ENCODE assay signal across 8 cellular contexts in genomic region chr1:154971341-154971998, GRCh38.
DNase-seq lines count a peak whose midpoint lies in the region; ATAC-seq and TF ChIP-seq lines count a peak whose summit lies in the region.

No MANE protein-coding gene starts in this region.

- DNase-seq in AG04449 (ENCODE audit: low read depth, low spot score) = no peak
- no peak for DNase-seq in LNCaP clone FGC (ENCODE audit: low read depth)
- DNase-seq in cardiac fibroblast (ENCODE audit: low read depth in 2 of 2) = no peak
- no peak for DNase-seq in GM10266 (ENCODE audit: extremely low spot score)
- DNase-seq in NCI-H1048 (lab: John Stamatoyannopoulos, UW) = no peak

- H3K4me3 ChIP-seq in AG04449 (ENCODE audit: low read depth, low read length) = peak overlapping the region; percentile 82
- H3K4me3 ChIP-seq in LNCaP clone FGC (ENCODE audit: low read depth, low read length) = peak overlapping the region; percentile 59
- peak overlapping the region; percentile 23 to 76 for H3K4me3 ChIP-seq in cardiac fibroblast (replicated peaks in 1 of 2; ENCODE audit: low read depth in 2 of 2, low read length in 2 of 2)
- H3K4me3 ChIP-seq in muscle layer of colon (ENCODE audit: low read depth in 1 of 2, low read length in 2 of 2) = peak overlapping the region in 1 of 2 donors; percentile 65

- CTCF ChIA-PET in AG04449 (lab: Yijun Ruan, JAX) = interaction anchor here (0.7 to 13.1 kb wide), 13 partner anchors 10 to 302 kb away, joined by 3 to 176 read pairs (median 5); partner anchors contain the start of genes FLAD1, LENEP, PBXIP1 and PYGO2

- no peak for TF ChIP-seq CTCF in AG04449 (IDR thresholded peaks at IDR 0.05; ENCODE audit: insufficient read depth, low read length, missing control alignments)
- no peak for TF ChIP-seq CTCF in LNCaP clone FGC (IDR thresholded peaks at IDR 0.05; ENCODE audit: control insufficient read depth, extremely low read depth, insufficient read depth)
- TF ChIP-seq CTCF in cardiac fibroblast (IDR thresholded peaks at IDR 0.05; ENCODE audit: low read depth, low read length) = no peak
- TF ChIP-seq CTCF in GM10266 (IDR thresholded peaks at IDR 0.05; ENCODE audit: control insufficient read depth, insufficient read depth, low read depth, missing control alignments) = no peak

- no peaks in the 10 kb centered on the region for H3K27me3 ChIP-seq in muscle layer of colon (ENCODE audit: control insufficient read depth in 1 of 2, insufficient read depth in 2 of 2, low read length in 2 of 2)

- H3K9me3 ChIP-seq in muscle layer of colon (ENCODE audit: low read length) = no peaks in the 10 kb centered on the region

- peaks cover 50% of the 10 kb centered on the region for H3K4me1 ChIP-seq in muscle layer of colon (ENCODE audit: insufficient read depth, low read length)

- peaks cover 24% of the 10 kb centered on the region for H3K36me3 ChIP-seq in muscle layer of colon (ENCODE audit: insufficient read depth, low read length)

- peak overlapping the region; percentile 87 for H3K27ac ChIP-seq in muscle layer of colon (ENCODE audit: low read depth, low read length)

- POLR2A ChIA-PET in AG04449 (lab: Yijun Ruan, JAX) = interaction anchor here (0.6 to 4.7 kb wide), 11 partner anchors 10 to 415 kb away, joined by 3 to 74 read pairs (median 6); partner anchors contain the start of genes FLAD1, KRTCAP2, LENEP and PBXIP1

- ATAC-seq in GM18520 (IDR thresholded peaks at IDR 0.05; ENCODE audit: unreplicated experiment) (no peak), GM18870 (IDR thresholded peaks at IDR 0.05; ENCODE audit: unreplicated experiment) (no peak)

- peak overlapping the region; percentile 49 for H3K9ac ChIP-seq in muscle layer of colon (ENCODE audit: low read length)
